Comparison of ENCODE assay signal across 18 cellular contexts in the genomic region with DNA sequence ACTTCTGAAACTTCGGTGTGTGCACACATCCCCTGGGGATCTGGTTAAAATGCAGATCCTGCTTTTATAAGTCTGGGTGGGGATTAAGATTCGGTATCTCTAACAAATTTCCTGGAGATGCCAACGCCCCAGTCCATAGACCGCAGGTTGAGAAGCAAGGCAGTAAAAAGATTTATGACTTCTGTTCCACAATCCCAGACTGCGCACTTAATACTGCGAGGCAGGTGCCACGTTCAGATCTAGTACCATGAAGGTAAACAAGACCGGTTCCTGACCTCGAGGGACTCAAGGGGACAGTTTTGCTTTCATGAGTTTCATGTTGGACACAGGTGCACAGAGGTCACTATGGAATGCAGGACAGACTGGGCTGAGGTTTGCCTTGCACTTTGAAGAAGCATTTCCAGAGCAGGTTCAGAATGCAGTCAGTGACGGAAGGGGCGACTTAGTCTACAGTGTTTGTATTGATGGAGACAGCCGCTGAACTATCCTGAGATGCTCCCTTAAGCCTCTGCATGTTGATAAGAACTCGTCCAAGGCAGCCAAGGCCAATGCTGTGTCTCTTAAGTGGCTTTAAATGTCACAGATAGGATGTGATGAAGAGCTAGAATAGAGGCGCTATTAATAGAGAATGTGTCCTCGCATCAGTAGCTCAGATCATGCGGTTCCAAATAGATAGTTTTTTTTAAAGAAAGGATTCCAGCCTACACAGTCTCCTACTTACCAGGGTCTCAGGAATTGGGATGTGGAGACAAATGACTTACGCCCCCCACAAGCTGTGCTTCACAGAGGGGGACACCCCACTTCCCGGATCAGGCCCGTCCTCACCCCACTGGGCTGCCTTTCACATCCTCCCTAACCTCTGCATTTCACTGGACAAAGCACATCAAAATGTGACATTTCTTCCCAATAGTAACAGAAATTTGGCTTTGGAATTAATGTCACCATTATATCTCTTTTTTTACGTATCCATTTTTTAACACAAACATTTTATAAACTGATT.
"Had no signal": no experiment of that assay in that cellular context is flagged by ENCODE, and none has a peak within 500 bp of the region (broad histone marks: within the 10 kb centered on the region; RNA-seq: fewer than 3 reads in every experiment).

No MANE protein-coding gene starts in this region.

- H3K9me3 ChIP-seq: gastroesophageal sphincter, prostate gland, uterus had no signal

- H3K4me3 ChIP-seq: gastroesophageal sphincter, hepatocyte, left lung, prostate gland, spleen, uterus had no signal

- H3K27me3 ChIP-seq: gastroesophageal sphincter, hepatocyte, left lung, spleen, uterus had no signal

- FAIRE-seq: colon, endometrium had no signal

- ATAC-seq: activated CD8-positive, alpha-beta T cell treated with anti-CD3 and anti-CD28 coated beads, Interleukin-2, amount 10 ng/mL, durations not matched to agents 7 days and 5 days; activated T-cell treated with anti-CD3 and anti-CD28 coated beads, Interleukin-2, amount 50 U/mL, for 72 hours; gastroesophageal sphincter; left lung; sciatic nerve; stimulated activated effector memory CD8-positive, alpha-beta T cell treated with anti-CD3 and anti-CD28 coated beads, Interleukin-12 subunit alpha, Interleukin-12 subunit beta, amount 100 ng/mL, for 72 hours had no signal

- DNase-seq: activated CD4-positive, alpha-beta T cell treated with anti-CD3 and anti-CD28 coated beads for 4 hours; activated CD8-positive, alpha-beta memory T cell treated with anti-CD3 and anti-CD28 coated beads, Interleukin-2, amount 50 U/mL, for 4 hours; activated CD8-positive, alpha-beta T cell treated with anti-CD3 and anti-CD28 coated beads, Interleukin-2, amount 10 ng/mL, durations not matched to agents 7 days and 5 days; activated gamma-delta T cell; activated T-cell treated with anti-CD3 and anti-CD28 coated beads, Interleukin-2, amount 50 U/mL, for 72 hours; caudate nucleus; islet precursor cell; left lung; mesenchymal stem cell; spleen; uterus had no signal

- H3K27ac ChIP-seq: gastroesophageal sphincter, hepatocyte, left lung, prostate gland, spleen, uterus had no signal

- H3K4me1 ChIP-seq: gastroesophageal sphincter, left lung, prostate gland, spleen, uterus had no signal

- H3K36me3 ChIP-seq: gastroesophageal sphincter, left lung, prostate gland, spleen, uterus had no signal
